2 cellular contexts compared by ENCODE assay signal in the genomic region with DNA sequence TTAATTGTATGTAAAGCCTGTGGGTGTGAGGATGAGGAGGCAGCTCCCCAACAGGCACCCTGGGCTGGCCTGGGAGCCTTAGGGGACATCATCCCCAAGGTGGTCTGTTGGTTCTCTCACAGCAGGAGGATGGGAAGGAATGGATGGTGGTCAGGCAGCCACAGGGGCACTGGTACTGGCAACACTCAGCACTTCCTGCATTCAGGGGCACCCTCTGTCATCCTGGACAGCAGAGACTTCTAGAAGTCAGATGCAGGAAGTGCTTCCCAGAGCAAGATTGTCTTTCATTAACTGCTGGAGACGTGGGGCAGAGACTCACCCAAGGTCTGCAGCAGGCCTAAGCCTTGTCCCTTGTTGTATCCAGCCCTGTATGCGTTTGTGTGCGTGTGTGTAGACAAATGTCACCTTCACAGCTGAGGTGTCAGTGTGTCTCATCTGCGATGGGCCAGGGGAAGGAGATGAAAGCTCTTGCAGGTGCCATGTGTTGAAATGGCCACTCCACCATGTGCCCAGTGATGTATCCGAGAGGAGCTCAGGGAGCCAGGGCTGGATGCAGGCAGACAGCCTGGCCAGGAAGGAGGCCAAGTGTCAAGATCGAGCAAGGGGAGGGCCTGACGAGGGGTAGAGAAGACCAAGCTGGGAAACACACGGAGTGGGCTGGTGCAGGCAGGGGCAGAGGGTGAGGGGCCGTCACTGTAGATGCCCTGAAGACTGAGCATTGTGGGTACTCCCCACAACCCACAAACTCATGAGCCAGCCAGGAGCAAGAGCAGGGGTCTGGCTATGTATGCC.
TF ChIP-seq lines count a peak whose summit lies in the region.

No MANE protein-coding gene starts in this region.

TF ChIP-seq in IMR-90, 13 proteins besides CTCF, POLR2A, EP300 and RAD21 (continued from another document):
- TF ChIP-seq CEBPB (IDR thresholded peaks at IDR 0.05; ENCODE audit: low read depth, low read length): no peak

TF ChIP-seq in HEK293T, 16 proteins besides CTCF, POLR2A, EP300 and RAD21 (continued from another document):
- TF ChIP-seq FOXM1 (IDR thresholded peaks at IDR 0.05; ENCODE audit: borderline replicate concordance) (no peak), ARNT (IDR thresholded peaks at IDR 0.05) (no peak), SP1 (IDR thresholded peaks at IDR 0.05) (no peak), SUZ12 (IDR thresholded peaks at IDR 0.05) (no peak), BHLHE40 (IDR thresholded peaks at IDR 0.05; ENCODE audit: borderline replicate concordance) (no peak), LEF1 (IDR thresholded peaks at IDR 0.05; ENCODE audit: borderline replicate concordance) (no peak), L3MBTL2 (conservative IDR thresholded peaks at IDR 0.05) (no peak), CTBP1 (IDR thresholded peaks at IDR 0.05; ENCODE audit: borderline replicate concordance) (no peak), TARDBP (IDR thresholded peaks at IDR 0.05) (no peak), NFRKB (IDR thresholded peaks at IDR 0.05) (no peak)
TF ChIP-seq in HEK293T: peak in this region for 0.
